ENCODE assay signal across 9 cellular contexts in genomic region chr17:44348234-44348987, GRCh38. TPM values are rescaled to one million over a fixed set of nuclear protein-coding genes. Genes with fewer than 3 reads are reported as not detected.
DNase-seq lines count a peak whose midpoint lies in the region; ATAC-seq, FAIRE-seq and TF ChIP-seq lines count a peak whose summit lies in the region.
"Had no signal": no experiment of that assay in that cellular context is flagged by ENCODE, and none has a peak within 500 bp of the region (broad histone marks: within the 10 kb centered on the region; RNA-seq: fewer than 3 reads in every experiment).

No MANE protein-coding gene starts in this region.

- peaks cover 2% of the 10 kb centered on the region for H3K36me3 ChIP-seq in H7 (replicated peaks; ENCODE audit: control insufficient read depth, insufficient read depth, low read length)
- H3K36me3 ChIP-seq: cardiac muscle cell had no signal

- ATAC-seq in left cardiac atrium: no peak

- TF ChIP-seq POLR2A in GM12892 (IDR thresholded peaks at IDR 0.05; ENCODE audit: low read depth, low read length): no peak

- DNase-seq in GM12892 (ENCODE audit: insufficient read length) (peak; percentile 68), H7 (peak; percentile 16), NOMO-1 (lab: John Stamatoyannopoulos, UW; ENCODE audit: unreplicated experiment in 2 of 2) (peak; percentile 90 to 98), foreskin melanocyte (peak; percentile 37), NCI-H524 treated with DMSO at 0.1 percent for 48 hours (lab: John Stamatoyannopoulos, UW) (no peak), NCI-H510A (lab: John Stamatoyannopoulos, UW) (no peak), left cardiac atrium (no peak), NCI-H748 treated with DMSO at 0.1 percent for 48 hours (lab: John Stamatoyannopoulos, UW) (no peak)

- intact Hi-C loops in left cardiac atrium (cut with DNase I): no loop called here

- H3K27me3 ChIP-seq in H7 (ENCODE audit: control insufficient read depth, insufficient read depth, low read length): peaks cover 4% of the 10 kb centered on the region; the same call in 1 of the 2 replicates
- H3K27me3 ChIP-seq: cardiac muscle cell had no signal

- FAIRE-seq in GM12892 (lab: Jason Lieb, UNC): peak; percentile 92

- H3K4me3 ChIP-seq in H7 (ENCODE audit: insufficient read depth, low read depth, low read length): no peak overlapping the region
- H3K4me3 ChIP-seq: cardiac muscle cell had no signal

RNA-seq across cellular contexts. Expression of gene GRN, which starts 3.3 kb away (rescaled TPM):
- polyA plus RNA-seq in GM12892 (2012; ENCODE audit: missing spikeins): 131 TPM
- 122 and 161 TPM in 2 replicates for total RNA-seq in H7 (2014; rRNA removed; shearing (Covaris generic))
- 100 to 1,000 TPM; 190 to 206 TPM for total RNA-seq in left cardiac atrium

RNA-seq across cellular contexts. Expression of gene FAM171A2, which starts 15.2 kb away (rescaled TPM):
- 0.78 TPM for polyA plus RNA-seq in GM12892 (2012; ENCODE audit: missing spikeins)
- total RNA-seq in H7 (2014; rRNA removed; shearing (Covaris generic)): 23.7 and 24.1 TPM in 2 replicates
- 1 to 10 TPM; 1.2 to 2.4 TPM for total RNA-seq in left cardiac atrium

RNA-seq across cellular contexts. Expression of gene SLC25A39, which starts 23.8 kb away (rescaled TPM):
- polyA plus RNA-seq in GM12892 (2012; ENCODE audit: missing spikeins): 120 TPM
- 281 and 295 TPM in 2 replicates for total RNA-seq in H7 (2014; rRNA removed; shearing (Covaris generic))
- total RNA-seq in left cardiac atrium: 10 to 100 TPM; 60.9 to 62.5 TPM

RNA-seq across cellular contexts. Expression of gene RUNDC3A, which starts 40.0 kb away (rescaled TPM):
- 0.19 TPM for polyA plus RNA-seq in GM12892 (2012; ENCODE audit: missing spikeins)
- 5.1 and 5.7 TPM in 2 replicates for total RNA-seq in H7 (2014; rRNA removed; shearing (Covaris generic))
- 1 to 10 TPM in 1 of 2 donors, under 1 TPM in 1; 0.85 to 1.0 TPM for total RNA-seq in left cardiac atrium

RNA-seq across cellular contexts. Expression of gene ITGA2B, which starts 41.0 kb away (rescaled TPM):
- polyA plus RNA-seq in GM12892 (2012; ENCODE audit: missing spikeins): 0.38 TPM
- total RNA-seq in H7 (2014; rRNA removed; shearing (Covaris generic)): 6.2 and 11.4 TPM in 2 replicates
- 1 to 10 TPM; 2.4 to 2.7 TPM for total RNA-seq in left cardiac atrium

Comparison
In these comparisons a context has a peak if more than half of its experiments do, and no peak if none do; other contexts are left out.
1. DNase-seq: peak in GM12892 (single experiment), H7 (single experiment), NOMO-1 (2 of 2) and foreskin melanocyte (single experiment); none in NCI-H524 treated with DMSO at 0.1 percent for 48 hours (single experiment), NCI-H510A (single experiment), left cardiac atrium (single experiment) and NCI-H748 treated with DMSO at 0.1 percent for 48 hours (single experiment).